8 cellular contexts compared by ENCODE assay signal in the genomic region with DNA sequence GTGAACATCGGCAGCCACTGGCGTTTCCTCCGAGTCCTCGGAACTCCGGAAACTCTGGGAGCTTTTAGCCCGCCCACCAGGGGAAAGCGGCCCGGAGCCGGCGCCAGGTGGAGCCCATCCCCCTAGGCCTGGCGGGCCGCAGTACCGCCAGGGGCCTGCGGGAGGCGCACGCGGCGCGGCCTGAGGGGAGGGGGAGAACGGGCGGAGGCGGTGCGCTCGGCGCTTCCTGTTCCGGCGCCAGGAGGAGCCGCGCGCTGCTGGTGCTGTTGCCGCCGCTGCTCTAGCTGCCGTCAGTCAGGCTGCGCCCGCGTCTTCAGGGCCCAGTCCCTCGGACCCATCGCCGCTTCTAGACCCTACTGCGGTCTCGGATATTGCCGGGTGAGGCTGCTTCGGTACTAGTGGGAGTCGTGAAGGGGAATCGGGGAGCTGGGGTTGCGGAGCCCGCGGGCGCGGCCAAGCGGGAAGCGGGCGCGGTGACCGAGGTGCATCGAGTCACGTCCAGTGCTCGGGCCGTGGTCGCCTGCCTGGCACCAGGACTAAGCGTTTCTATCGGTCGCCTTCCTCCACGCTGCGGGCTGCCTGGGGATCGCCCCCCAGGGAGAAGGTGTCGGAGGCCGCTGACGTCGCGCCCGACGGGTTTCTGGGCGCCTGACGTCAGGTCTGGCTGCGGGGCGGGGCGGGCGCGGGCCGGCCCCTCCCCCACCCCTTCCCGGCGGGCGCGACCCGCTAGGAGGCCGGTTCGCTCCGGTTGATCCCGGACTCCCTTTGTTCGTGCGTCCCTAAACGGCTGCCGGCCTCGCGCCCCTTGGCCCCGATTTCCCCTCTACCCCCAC. TPM values are rescaled to one million over a fixed set of nuclear protein-coding genes. Genes with fewer than 3 reads are reported as not detected.
A peak's percentile ranks its signal among the peaks of the same experiment; 100 is the strongest.
DNase-seq lines count a peak whose midpoint lies in the region; ATAC-seq, FAIRE-seq and TF ChIP-seq lines count a peak whose summit lies in the region.

A gene (plus strand): TSS at position 222 of the 833 bp plus-strand sequence. CDS start 10,037 bp downstream, outside the sequence.

- peaks cover 11% of the 10 kb centered on the region for H3K4me1 ChIP-seq in psoas muscle

- peak; percentile 84 for ATAC-seq in HG02870 (IDR thresholded peaks at IDR 0.05; ENCODE audit: unreplicated experiment)
- peak; percentile 98 for ATAC-seq in left ventricle myocardium superior
- ATAC-seq in psoas muscle, result peak; percentile 98 to 99 (median 98)

- DNase-seq in GM13976 (ENCODE audit: low spot score) (peak; percentile 96), NCI-H146 treated with DMSO at 0.1 percent for 48 hours (lab: John Stamatoyannopoulos, UW; ENCODE audit: unreplicated experiment) (peak; percentile 80), amniotic stem cell (lab: John Stamatoyannopoulos, UW) (peak; percentile 80), left ventricle myocardium superior (peak; percentile 96), psoas muscle (peak; percentile 90 to 95), urothelium cell line (ENCODE audit: low spot score) (peak; percentile 100)

- peaks cover 0 to 15% of the 10 kb centered on the region in 2 donors for H3K36me3 ChIP-seq in psoas muscle (ENCODE audit: insufficient read depth in 1 of 2, low read depth in 1 of 2)

- H3K27ac ChIP-seq in psoas muscle, result peak within 1 kb of the TSS; percentile 100

- H3K4me3 ChIP-seq in psoas muscle, result peak within 1 kb of the TSS; percentile 97

- no peaks in the 10 kb centered on the region for H3K27me3 ChIP-seq in psoas muscle (ENCODE audit: insufficient read depth in 3 of 3, low read length in 2 of 3)

- in situ Hi-C loops in GM13976 (cut with MboI; ENCODE audit: low sequenced_read_pairs, unreplicated experiment), result no loop called here

- WGBS in psoas muscle, 3 donors, result 0% methylated on average over 54 to 97 of the region's 97 CpGs

- FAIRE-seq in urothelium cell line (lab: Jason Lieb, UNC), result peak; percentile 96

- peak; percentile 99 for TF ChIP-seq CTCF in GM13976 (IDR thresholded peaks at IDR 0.05; ENCODE audit: borderline replicate concordance, control extremely low read depth, extremely low read depth, insufficient read depth, missing control alignments)
- peak; percentile 100 for TF ChIP-seq CTCF in psoas muscle (IDR thresholded peaks at IDR 0.05)

- intact Hi-C loops in T-helper 1 cell treated with Interleukin-12 subunit alpha and Interleukin-12 subunit beta and Interleukin-4 antibody, amounts not matched to agents 30 ng/mL and 1 ng/mL, for 36 hours (cut with micrococcal nuclease), result loop anchor here (1.0 to 10.0 kb wide), 17 partner anchors 24 to 655 kb away; a partner anchor contains a TSS
- intact Hi-C loops in left ventricle myocardium superior (cut with micrococcal nuclease) (no loop called here), psoas muscle (cut with DNase I) (loop anchor here in 1 of 2 donors (10.0 kb wide), 1 partner anchor 363 kb away; a partner anchor contains a TSS)

- H3K9me3 ChIP-seq in psoas muscle, result no peaks in the 10 kb centered on the region

RNA-seq across cellular contexts. Expression of the gene that starts here (rescaled TPM):
- total RNA-seq in T-helper 1 cell treated with Interleukin-12 subunit alpha and Interleukin-12 subunit beta and Interleukin-4 antibody, amounts not matched to agents 30 ng/mL and 1 ng/mL, for 36 hours, result 114 and 119 TPM in 2 replicates
- total RNA-seq in left ventricle myocardium superior, result 58.1 TPM
- total RNA-seq in psoas muscle, result 10 to 100 TPM; 34.1 to 60.1 (median 56.3) TPM
- polyA plus RNA-seq in psoas muscle, result 10 to 100 TPM; 17.6 to 46.2 (median 33.5) TPM

Comparison
In these comparisons a context has a peak if more than half of its experiments do, and no peak if none do; other contexts are left out.
1. Peak in every context shown above with its lines: DNase-seq, ATAC-seq, H3K4me3 ChIP-seq and H3K27ac ChIP-seq.